1 cellular context compared by ENCODE assay signal in the genomic region with DNA sequence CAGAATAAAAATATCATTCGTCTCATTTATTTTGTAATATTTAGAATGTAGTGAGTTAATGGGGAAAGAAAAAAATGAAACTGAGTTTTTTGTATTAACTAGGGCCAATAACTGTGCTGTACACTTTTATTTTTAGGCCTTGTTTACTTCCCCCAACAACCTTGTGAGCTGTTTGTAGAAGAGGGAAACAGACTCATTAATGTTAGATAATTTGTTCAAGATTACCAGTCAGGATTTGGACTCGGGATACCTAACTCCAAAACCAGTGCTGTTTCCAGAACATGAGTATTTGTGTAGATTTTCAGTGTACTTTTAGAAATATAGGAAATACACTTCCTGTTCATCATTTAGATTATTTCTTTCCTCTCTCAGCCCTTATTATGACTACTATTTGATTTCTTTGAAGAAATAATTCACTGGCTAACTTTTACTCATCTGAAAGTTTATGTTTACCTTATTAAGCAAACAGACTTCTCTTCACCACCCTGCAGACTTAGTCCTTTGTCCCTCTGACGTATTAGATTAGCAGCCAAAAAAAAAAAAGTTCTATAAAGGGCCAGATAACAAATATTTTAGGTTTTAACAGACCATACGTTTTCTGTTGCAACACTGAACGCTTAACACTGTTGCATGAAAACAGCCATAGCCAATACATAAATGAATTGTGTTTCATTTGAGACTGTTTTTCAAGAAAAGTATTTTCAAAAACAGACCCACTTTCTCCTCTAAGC.
TF ChIP-seq lines count a peak whose summit lies in the region.

No MANE protein-coding gene starts in this region.

TF ChIP-seq in liver, 16 proteins besides CTCF, POLR2A, EP300 and RAD21 (continued from another document):
- TF ChIP-seq, protein P1, sequence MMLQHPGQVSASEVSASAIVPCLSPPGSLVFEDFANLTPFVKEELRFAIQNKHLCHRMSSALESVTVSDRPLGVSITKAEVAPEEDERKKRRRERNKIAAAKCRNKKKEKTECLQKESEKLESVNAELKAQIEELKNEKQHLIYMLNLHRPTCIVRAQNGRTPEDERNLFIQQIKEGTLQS (IDR thresholded peaks at IDR 0.05), result no peak
- TF ChIP-seq HNF4G (IDR thresholded peaks at IDR 0.05) (no peak), JUND (IDR thresholded peaks at IDR 0.05) (peak in 1 of 2 donors; percentile 45), SP1 (IDR thresholded peaks at IDR 0.05) (peak; percentile 41), GABPA (IDR thresholded peaks at IDR 0.05 in 1 of 2, conservative IDR thresholded peaks at IDR 0.05 in 1 of 2) (no peak), RXRA (IDR thresholded peaks at IDR 0.05) (peak in 1 of 2 donors; percentile 47), TAF1 (conservative IDR thresholded peaks at IDR 0.05) (no peak), HNF4A (conservative IDR thresholded peaks at IDR 0.05) (peak; percentile 69 to 85), NR2F2 (IDR thresholded peaks at IDR 0.05) (no peak), FOXA1 (IDR thresholded peaks at IDR 0.05) (no peak)
- TF ChIP-seq, protein P2, sequence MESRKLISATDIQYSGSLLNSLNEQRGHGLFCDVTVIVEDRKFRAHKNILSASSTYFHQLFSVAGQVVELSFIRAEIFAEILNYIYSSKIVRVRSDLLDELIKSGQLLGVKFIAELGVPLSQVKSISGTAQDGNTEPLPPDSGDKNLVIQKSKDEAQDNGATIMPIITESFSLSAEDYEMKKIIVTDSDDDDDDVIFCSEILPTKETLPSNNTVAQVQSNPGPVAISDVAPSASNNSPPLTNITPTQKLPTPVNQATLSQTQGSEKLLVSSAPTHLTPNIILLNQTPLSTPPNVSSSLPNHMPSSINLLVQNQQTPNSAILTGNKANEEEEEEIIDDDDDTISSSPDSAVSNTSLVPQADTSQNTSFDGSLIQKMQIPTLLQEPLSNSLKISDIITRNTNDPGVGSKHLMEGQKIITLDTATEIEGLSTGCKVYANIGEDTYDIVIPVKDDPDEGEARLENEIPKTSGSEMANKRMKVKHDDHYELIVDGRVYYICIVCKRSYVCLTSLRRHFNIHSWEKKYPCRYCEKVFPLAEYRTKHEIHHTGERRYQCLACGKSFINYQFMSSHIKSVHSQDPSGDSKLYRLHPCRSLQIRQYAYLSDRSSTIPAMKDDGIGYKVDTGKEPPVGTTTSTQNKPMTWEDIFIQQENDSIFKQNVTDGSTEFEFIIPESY (IDR thresholded peaks at IDR 0.05), result peak; percentile 55
